Comparison of ENCODE assay signal across 18 cellular contexts in genomic region chr12:45260481-45260824, GRCh38. TPM values are rescaled to one million over a fixed set of nuclear protein-coding genes. Genes with fewer than 3 reads are reported as not detected.
DNase-seq lines count a peak whose midpoint lies in the region; ATAC-seq and TF ChIP-seq lines count a peak whose summit lies in the region.
"Had no signal": no experiment of that assay in that cellular context is flagged by ENCODE, and none has a peak within 500 bp of the region (broad histone marks: within the 10 kb centered on the region; RNA-seq: fewer than 3 reads in every experiment).

No MANE protein-coding gene starts in this region.

- no peaks in the 10 kb centered on the region for H3K9me3 ChIP-seq in SK-N-MC (ENCODE audit: low read depth, low read length)
- no peaks in the 10 kb centered on the region for H3K9me3 ChIP-seq in gastroesophageal sphincter
- H3K9me3 ChIP-seq in parathyroid adenoma (ENCODE audit: control insufficient read depth, low read length), result no peaks in the 10 kb centered on the region
- H3K9me3 ChIP-seq in MM.1S (replicated peaks; ENCODE audit: insufficient read depth, low read length), result no peaks in the 10 kb centered on the region
- H3K9me3 ChIP-seq: BLaER1, tibial nerve had no signal

- H3K9me2 ChIP-seq in GM23338 (ENCODE audit: insufficient read depth) (no peaks in the 10 kb centered on the region), MM.1S (replicated peaks; ENCODE audit: insufficient read depth, low read length) (no peaks in the 10 kb centered on the region)

- H3K4me1 ChIP-seq in GM23338 (ENCODE audit: insufficient read depth) (peaks cover 31% of the 10 kb centered on the region), gastroesophageal sphincter (peaks cover 10 to 97% (median 11%) of the 10 kb centered on the region in 3 donors), parathyroid adenoma (peaks cover 73% of the 10 kb centered on the region), MM.1S (ENCODE audit: low read length) (peaks cover 14% of the 10 kb centered on the region)

- peak overlapping the region; percentile 81 for H3K27ac Mint-ChIP-seq in GM23338
- H3K27ac Mint-ChIP-seq: stimulated activated naive B cell treated with anti-CD40 and anti-IgM and Interleukin-4, amounts not matched to agents 10 μg/mL and 1 μg/mL and 100 μg/mL, for 72 hours had no signal

- H3F3A ChIP-seq in GM23338 (replicated peaks; ENCODE audit: low read depth), result no peaks in the 10 kb centered on the region
- H3F3A ChIP-seq in MM.1S (ENCODE audit: insufficient read depth, low read length), result peaks cover 4% of the 10 kb centered on the region; the same call in 1 of the 2 replicates

- H3K36me3 ChIP-seq in GM23338 (ENCODE audit: insufficient read depth) (no peaks in the 10 kb centered on the region), SK-N-MC (ENCODE audit: insufficient read depth, low read length) (no peaks in the 10 kb centered on the region), gastroesophageal sphincter (no peaks in the 10 kb centered on the region), parathyroid adenoma (ENCODE audit: control insufficient read depth, insufficient read depth, low read length) (no peaks in the 10 kb centered on the region), MM.1S (replicated peaks; ENCODE audit: insufficient read depth, low read length) (no peaks in the 10 kb centered on the region)
- H3K36me3 ChIP-seq: tibial nerve had no signal

- no peak overlapping the region for H3K4me3 Mint-ChIP-seq in GM23338
- H3K4me3 Mint-ChIP-seq: stimulated activated naive B cell treated with anti-CD40 and anti-IgM and Interleukin-4, amounts not matched to agents 10 μg/mL and 1 μg/mL and 100 μg/mL, for 72 hours had no signal

- no peak for TF ChIP-seq CTCF in GM23338 (conservative IDR thresholded peaks at IDR 0.05; ENCODE audit: low read depth in 2 of 2)
- TF ChIP-seq CTCF in gastroesophageal sphincter (IDR thresholded peaks at IDR 0.05), result no peak
- no peak for TF ChIP-seq CTCF in parathyroid adenoma (IDR thresholded peaks at IDR 0.05)
- TF ChIP-seq CTCF in MM.1S (IDR thresholded peaks at IDR 0.05; ENCODE audit: low read length), result no peak

- DNase-seq in GM23338 (ENCODE audit: low spot score), result no peak
- DNase-seq in SK-N-MC (ENCODE audit: low read depth, low spot score), result peak; percentile 20
- DNase-seq in DMS 273 (lab: John Stamatoyannopoulos, UW; ENCODE audit: unreplicated experiment), result no peak
- no peak for DNase-seq in MM.1S
- DNase-seq: activated effector memory CD4-positive, alpha-beta T cell treated with anti-CD3 and anti-CD28 coated beads, Interleukin-2, amount 50 U/mL, for 16 hours; naive thymus-derived CD4-positive, alpha-beta T cell; NCI-H187 treated with DMSO at 0.1 percent for 48 hours; NCI-H446; SHP77 treated with DMSO at 0.1 percent for 48 hours; stimulated activated CD4-positive, alpha-beta T cell treated with anti-CD3 and anti-CD28 coated beads, Interleukin-12 subunit alpha, Interleukin-12 subunit beta, amount 100 ng/mL, for 4 hours; stimulated activated naive B cell treated with anti-CD40 and anti-IgM and Interleukin-4, amounts not matched to agents 10 μg/mL and 1 μg/mL and 100 μg/mL, for 72 hours had no signal

- H3K27ac ChIP-seq in GM23338 (ENCODE audit: low read depth) (peak overlapping the region; percentile 51; the same call in 1 of the 2 replicates), SK-N-MC (peak overlapping the region; percentile 81), gastroesophageal sphincter (peak overlapping the region in 3 of 4 donors; percentile 59 to 64 (median 59)), parathyroid adenoma (peak overlapping the region; percentile 94), MM.1S (ENCODE audit: low read length) (no peak overlapping the region)
- H3K27ac ChIP-seq: BLaER1 had no signal

- H3K27me3 Mint-ChIP-seq in GM23338 (ENCODE audit: insufficient read depth, low read depth, poor library complexity), result no peaks in the 10 kb centered on the region
- H3K27me3 Mint-ChIP-seq: naive thymus-derived CD4-positive, alpha-beta T cell; stimulated activated naive B cell treated with anti-CD40 and anti-IgM and Interleukin-4, amounts not matched to agents 10 μg/mL and 1 μg/mL and 100 μg/mL, for 72 hours had no signal

- H4K20me1 ChIP-seq in GM23338 (replicated peaks; ENCODE audit: insufficient read depth), result no peaks in the 10 kb centered on the region
- no peaks in the 10 kb centered on the region for H4K20me1 ChIP-seq in MM.1S (ENCODE audit: insufficient read depth, low read length)

- H3K9ac ChIP-seq in SK-N-MC (ENCODE audit: insufficient read length) (no peak overlapping the region), parathyroid adenoma (no peak overlapping the region), MM.1S (ENCODE audit: low read length) (no peak overlapping the region)
- H3K9ac ChIP-seq: BLaER1 had no signal

- no peaks in the 10 kb centered on the region for H3K9me3 Mint-ChIP-seq in GM23338
- H3K9me3 Mint-ChIP-seq: naive thymus-derived CD4-positive, alpha-beta T cell; stimulated activated naive B cell treated with anti-CD40 and anti-IgM and Interleukin-4, amounts not matched to agents 10 μg/mL and 1 μg/mL and 100 μg/mL, for 72 hours had no signal

- no peak for TF ChIP-seq POLR2A in gastroesophageal sphincter (IDR thresholded peaks at IDR 0.05)

- H3K4me3 ChIP-seq in GM23338 (no peak overlapping the region), SK-N-MC (peak overlapping the region; percentile 55), gastroesophageal sphincter (no peak overlapping the region), parathyroid adenoma (ENCODE audit: low read depth, low read length) (no peak overlapping the region), MM.1S (ENCODE audit: low read length) (no peak overlapping the region)
- H3K4me3 ChIP-seq: BLaER1, lung, tibial nerve had no signal

- 89 to 91% methylated on average over 1 to 2 of the region's 2 CpGs for WGBS in gastroesophageal sphincter (ENCODE audit: low coverage in 1 of 2), 2 donors

- H3K79me2 ChIP-seq in GM23338 (replicated peaks; ENCODE audit: insufficient read depth) (peaks cover 57% of the 10 kb centered on the region), parathyroid adenoma (peaks cover 15% of the 10 kb centered on the region), MM.1S (ENCODE audit: low read length) (peaks cover 85% of the 10 kb centered on the region)

- H3K27me3 ChIP-seq in GM23338 (ENCODE audit: insufficient read depth) (no peaks in the 10 kb centered on the region), gastroesophageal sphincter (no peaks in the 10 kb centered on the region), parathyroid adenoma (ENCODE audit: control insufficient read depth, insufficient read depth, low read length) (no peaks in the 10 kb centered on the region), MM.1S (replicated peaks; ENCODE audit: insufficient read depth, low read length) (no peaks in the 10 kb centered on the region)
- H3K27me3 ChIP-seq: BLaER1, tibial nerve had no signal

- peaks cover 7% of the 10 kb centered on the region; the same call in 2 of the 3 replicates for H3K36me3 Mint-ChIP-seq in GM23338 (ENCODE audit: low read depth)

- no peak for TF ChIP-seq EP300 in gastroesophageal sphincter (IDR thresholded peaks at IDR 0.05)

- no peak overlapping the region for H2AFZ ChIP-seq in GM23338
- H2AFZ ChIP-seq in parathyroid adenoma, result peak overlapping the region; percentile 34
- H2AFZ ChIP-seq in MM.1S (ENCODE audit: low read length), result no peak overlapping the region

- ATAC-seq in GM23338 (no peak), gastroesophageal sphincter (no peak), HG03520 (IDR thresholded peaks at IDR 0.05; ENCODE audit: unreplicated experiment) (no peak), HG02852 (IDR thresholded peaks at IDR 0.05; ENCODE audit: unreplicated experiment) (no peak)
- ATAC-seq: naive thymus-derived CD4-positive, alpha-beta T cell; stimulated activated naive B cell treated with anti-CD40 and anti-IgM and Interleukin-4, amounts not matched to agents 10 μg/mL and 1 μg/mL and 100 μg/mL, for 72 hours had no signal

- H3K4me1 Mint-ChIP-seq in GM23338, result peaks cover 56% of the 10 kb centered on the region

- H3K4me2 ChIP-seq in GM23338 (no peak overlapping the region; the same call in 1 of the 2 replicates), parathyroid adenoma (ENCODE audit: low read length) (peak overlapping the region; percentile 64), MM.1S (ENCODE audit: low read depth, low read length) (no peak overlapping the region)
- H3K4me2 ChIP-seq: BLaER1 had no signal

TF ChIP-seq in GM23338, 12 proteins besides CTCF, POLR2A, EP300 and RAD21 (continues in another document):
- no peak for TF ChIP-seq ETS1 (IDR thresholded peaks at IDR 0.05)

RNA-seq across cellular contexts. Expression of gene ANO6, which starts 44.6 kb away (rescaled TPM):
- total RNA-seq in GM23338 (2014; rRNA removed; shearing (Covaris generic)), result 45.1 and 48.9 TPM in 2 replicates
- 17.7 and 21.1 TPM in 2 replicates for polyA plus RNA-seq in GM23338 (2016; fragmentation: Nextera tagmentation; extraction: Ambion mirVana)
- 100 to 1,000 TPM; 117 to 224 (median 170) TPM for total RNA-seq in gastroesophageal sphincter
